ENCODE assay signal across 17 cellular contexts in genomic region chr3:130834476-130834875, GRCh38. TPM values are rescaled to one million over a fixed set of nuclear protein-coding genes. Genes with fewer than 3 reads are reported as not detected.
A peak's percentile ranks its signal among the peaks of the same experiment; 100 is the strongest.
DNase-seq lines count a peak whose midpoint lies in the region; ATAC-seq and TF ChIP-seq lines count a peak whose summit lies in the region.
"Had no signal": no experiment of that assay in that cellular context is flagged by ENCODE, and none has a peak within 500 bp of the region (broad histone marks: within the 10 kb centered on the region; RNA-seq: fewer than 3 reads in every experiment).

No MANE protein-coding gene starts in this region.

- peaks cover 7% of the 10 kb centered on the region for H3K27me3 Mint-ChIP-seq in HFFc6 (ENCODE audit: insufficient read depth)

- no peaks in the 10 kb centered on the region for H3K36me3 ChIP-seq in trophoblast cell (ENCODE audit: control insufficient read depth in 1 of 2, insufficient read depth in 2 of 2, low read length in 2 of 2)
- H3K36me3 ChIP-seq: esophagus squamous epithelium, WERI-Rb-1 had no signal

- no peak overlapping the region for H3K4ac ChIP-seq in trophoblast cell (ENCODE audit: low read depth, low read length)

- no peak overlapping the region for H2BK12ac ChIP-seq in trophoblast cell (ENCODE audit: low read length)

- no peak overlapping the region for H4K12ac ChIP-seq in trophoblast cell (ENCODE audit: low read depth, low read length)

- no peak overlapping the region for H3K9ac ChIP-seq in trophoblast cell (ENCODE audit: low read length)

- ATAC-seq in HG03571 (IDR thresholded peaks at IDR 0.05; ENCODE audit: unreplicated experiment) (no peak), SK-N-SH treated with all-trans-retinoic acid at 6 μM for 48 hours (no peak), HG02588 (IDR thresholded peaks at IDR 0.05; ENCODE audit: unreplicated experiment) (no peak)
- ATAC-seq: naive thymus-derived CD4-positive, alpha-beta T cell; stimulated activated naive CD8-positive, alpha-beta T cell treated with anti-CD3 and anti-CD28 coated beads, Interleukin-15, Interleukin-2, amounts not matched to agents 100 U/mL and 50 U/mL, for 24 hours had no signal

- H2BK5ac ChIP-seq in trophoblast cell (ENCODE audit: low read depth, low read length, poor library complexity), result no peak overlapping the region

- no peaks in the 10 kb centered on the region for H3K79me1 ChIP-seq in trophoblast cell (ENCODE audit: low read length)

- no peak overlapping the region for H3K4me2 ChIP-seq in trophoblast cell (ENCODE audit: low read length)

- H3K36me3 Mint-ChIP-seq in HFFc6 (ENCODE audit: low read depth), result no peaks in the 10 kb centered on the region
- H3K36me3 Mint-ChIP-seq: naive thymus-derived CD4-positive, alpha-beta T cell had no signal

- H2AK5ac ChIP-seq in trophoblast cell (ENCODE audit: low read length), result no peak overlapping the region

- H3K4me1 Mint-ChIP-seq in HFFc6 (ENCODE audit: low read depth), result no peaks in the 10 kb centered on the region; the same call in 1 of the 2 replicates

- H3K27ac Mint-ChIP-seq in HFFc6, result no peak overlapping the region
- H3K27ac Mint-ChIP-seq: naive thymus-derived CD4-positive, alpha-beta T cell had no signal

- no peaks in the 10 kb centered on the region for H3K79me2 ChIP-seq in trophoblast cell (ENCODE audit: control insufficient read depth, insufficient read depth, low read length, poor library complexity)

- no peak overlapping the region for H3K4me3 Mint-ChIP-seq in HFFc6
- H3K4me3 Mint-ChIP-seq: naive thymus-derived CD4-positive, alpha-beta T cell had no signal

- no peak overlapping the region for H3K27ac ChIP-seq in trophoblast cell (ENCODE audit: low read depth, low read length)
- H3K27ac ChIP-seq: esophagus squamous epithelium, WERI-Rb-1 had no signal

- H3K9me3 Mint-ChIP-seq in HFFc6, result no peaks in the 10 kb centered on the region
- H3K9me3 Mint-ChIP-seq: naive thymus-derived CD4-positive, alpha-beta T cell had no signal

- no peaks in the 10 kb centered on the region for H3K27me3 ChIP-seq in trophoblast cell (ENCODE audit: insufficient read depth, low read length)
- H3K27me3 ChIP-seq: esophagus squamous epithelium had no signal

- H3K4me1 ChIP-seq in trophoblast cell (ENCODE audit: control insufficient read depth in 1 of 2, insufficient read depth in 2 of 2, low read length in 2 of 2), result no peaks in the 10 kb centered on the region

- DNase-seq in A172 (ENCODE audit: low spot score) (peak; percentile 56), HFFc6 (peak; percentile 16), astrocyte of the hippocampus (ENCODE audit: low read depth, low spot score) (peak; percentile 61), foreskin fibroblast (peak; percentile 36 to 71), trophoblast cell (no peak)
- DNase-seq: activated CD8-positive, alpha-beta memory T cell treated with anti-CD3 and anti-CD28 coated beads for 24 hours; amniotic stem cell; esophagus squamous epithelium; Kasumi-1; naive thymus-derived CD4-positive, alpha-beta T cell; NCI-H1694 treated with DMSO at 0.1 percent for 48 hours; NCI-H774; stimulated activated naive CD8-positive, alpha-beta T cell treated with anti-CD3 and anti-CD28 coated beads, Interleukin-15, Interleukin-2, amounts not matched to agents 100 U/mL and 50 U/mL, for 24 hours; WERI-Rb-1 had no signal

- H3K23ac ChIP-seq in trophoblast cell (ENCODE audit: low read length), result no peak overlapping the region

- H2BK120ac ChIP-seq in trophoblast cell (ENCODE audit: insufficient read depth, low read length, poor library complexity), result no peak overlapping the region

- TF ChIP-seq CTCF in HFFc6 (IDR thresholded peaks at IDR 0.05) (no peak), foreskin fibroblast (IDR thresholded peaks at IDR 0.05; ENCODE audit: low read depth, low read length) (no peak)

- no peak overlapping the region for H2AFZ ChIP-seq in trophoblast cell (ENCODE audit: insufficient read depth, low read length, poor library complexity)

- H4K8ac ChIP-seq in trophoblast cell (ENCODE audit: low read depth, low read length), result no peak overlapping the region

- no peaks in the 10 kb centered on the region for H3K9me3 ChIP-seq in trophoblast cell (ENCODE audit: insufficient read depth, low read depth, low read length)
- H3K9me3 ChIP-seq: esophagus squamous epithelium had no signal

- H3K14ac ChIP-seq in trophoblast cell (ENCODE audit: low read length), result no peak overlapping the region

- H4K91ac ChIP-seq in trophoblast cell (ENCODE audit: low read depth, low read length), result no peak overlapping the region

- H3K4me3 ChIP-seq in foreskin fibroblast (ENCODE audit: low read depth in 1 of 2, low read length in 2 of 2), result no peak overlapping the region
- no peak overlapping the region for H3K4me3 ChIP-seq in trophoblast cell (ENCODE audit: low read depth, low read length)
- H3K4me3 ChIP-seq: esophagus squamous epithelium had no signal

- no peak overlapping the region for H3K18ac ChIP-seq in trophoblast cell (ENCODE audit: low read length)

TF ChIP-seq in SK-N-SH treated with all-trans-retinoic acid at 6 μM for 48 hours, 23 proteins besides CTCF, POLR2A, EP300 and RAD21:
- TF ChIP-seq TSHZ2 (CRISPR knock-in tag; IDR thresholded peaks at IDR 0.05) (no peak), TOX (CRISPR knock-in tag; IDR thresholded peaks at IDR 0.05; ENCODE audit: borderline replicate concordance) (no peak), PATZ1 (CRISPR knock-in tag; IDR thresholded peaks at IDR 0.05; ENCODE audit: borderline replicate concordance) (no peak)

RNA-seq across cellular contexts. Expression of gene ATP2C1, which starts 59.4 kb away (rescaled TPM):
- total RNA-seq in A172 (2014; rRNA removed; shearing (Covaris generic)), result 68.9 and 112 TPM in 2 replicates
- total RNA-seq in HFFc6 (2021; fragmentation: NEBNext Ultra II Directional; extraction: Animal tissue kit (Norgen Biotek cat#: 25700)), result 100 to 1,000 TPM; 101 to 124 (median 112) TPM
- polyA plus RNA-seq in trophoblast cell (2013), result 63.5 and 66.0 TPM in 2 replicates

Comparison
In these comparisons a context has a peak if more than half of its experiments do, and no peak if none do; other contexts are left out.
1. DNase-seq: peak in A172 (single experiment), HFFc6 (single experiment), astrocyte of the hippocampus (single experiment) and foreskin fibroblast (2 of 2); none in trophoblast cell (0 of 2).